In the genomic region with DNA sequence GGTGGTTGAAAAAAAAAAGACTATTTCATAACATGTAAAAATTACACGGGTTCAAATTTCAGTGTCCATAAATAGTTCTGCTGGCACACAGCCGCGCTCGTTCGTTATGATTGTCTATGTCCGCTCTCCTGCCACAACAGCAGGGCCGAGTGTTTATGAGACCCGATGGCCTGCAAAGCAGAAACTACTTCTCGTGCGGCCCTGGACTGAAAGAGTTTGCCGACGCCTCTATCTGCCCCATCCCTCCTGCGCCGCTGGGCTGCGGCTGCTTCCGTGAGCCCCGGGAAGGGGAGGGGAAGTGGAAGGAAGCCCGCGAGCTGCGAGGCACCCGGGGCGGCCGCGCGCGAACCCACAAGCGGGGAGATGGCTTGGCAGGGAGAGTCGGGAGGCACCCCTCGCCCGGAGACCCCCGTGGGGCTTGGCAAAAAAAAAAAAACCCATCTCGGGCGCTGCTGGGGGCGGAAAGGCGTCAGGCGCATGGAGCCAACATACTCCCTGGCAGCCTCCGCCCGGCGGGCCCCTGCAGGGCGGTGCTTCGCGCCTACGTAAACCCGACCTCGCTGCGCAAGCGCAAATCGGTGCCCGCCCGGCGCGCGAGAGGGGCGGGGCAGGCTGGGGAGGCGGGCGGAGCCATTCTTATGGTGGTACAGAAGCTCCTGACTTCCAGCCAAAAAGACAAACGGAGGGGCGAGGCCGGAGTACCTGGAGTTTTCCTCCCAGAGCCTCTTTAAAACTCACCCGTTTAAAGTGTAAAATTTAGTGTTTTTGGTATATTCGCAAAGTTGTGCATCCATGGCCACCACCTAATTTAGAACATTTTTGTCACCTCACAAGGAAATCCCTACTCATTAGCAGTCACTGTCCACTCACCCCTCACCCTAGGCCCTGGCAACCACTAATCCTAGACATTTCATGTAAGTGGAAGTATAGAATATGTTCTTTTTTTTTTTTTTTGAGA, we compare ENCODE assay signal across 8 cellular contexts. TPM values are rescaled to one million over a fixed set of nuclear protein-coding genes. Genes with fewer than 3 reads are reported as not detected.
DNase-seq lines count a peak whose midpoint lies in the region; TF ChIP-seq lines count a peak whose summit lies in the region.

No MANE protein-coding gene starts in this region.

- no peaks in the 10 kb centered on the region for H3K36me3 Mint-ChIP-seq in neural progenitor cell

- H3K9ac ChIP-seq in neural progenitor cell (no peak overlapping the region), stomach smooth muscle (ENCODE audit: low read length in 2 of 2) (peak overlapping the region; percentile 84 to 87)

- peaks cover 9% of the 10 kb centered on the region for H3K27me3 Mint-ChIP-seq in neural progenitor cell (ENCODE audit: insufficient read depth, low read depth)

- H3K36me3 ChIP-seq in neural progenitor cell: no peaks in the 10 kb centered on the region
- H3K36me3 ChIP-seq in stomach smooth muscle (ENCODE audit: control insufficient read depth in 2 of 2, insufficient read depth in 2 of 2, low read length in 2 of 2): peaks cover 0 to 4% of the 10 kb centered on the region in 2 donors

- H3K4me3 ChIP-seq in fibroblast of villous mesenchyme (ENCODE audit: low read depth, low read length) (peak overlapping the region; percentile 71), neural progenitor cell (peak overlapping the region; percentile 63), stomach smooth muscle (ENCODE audit: low read length in 2 of 2) (peak overlapping the region; percentile 72 to 81)

- peaks cover 22% of the 10 kb centered on the region for H3F3A ChIP-seq in neural progenitor cell (ENCODE audit: low read depth)

- H3K4me1 Mint-ChIP-seq in neural progenitor cell: peaks cover 16% of the 10 kb centered on the region

- H3K4me1 ChIP-seq in neural progenitor cell: peaks cover 7% of the 10 kb centered on the region
- H3K4me1 ChIP-seq in stomach smooth muscle (ENCODE audit: control insufficient read depth, insufficient read depth, low read length): peaks cover 20% of the 10 kb centered on the region

- DNase-seq in ELF-1 (ENCODE audit: low read depth, low spot score) (peak; percentile 96), H4 (ENCODE audit: low spot score) (peak; percentile 85), LoVo (ENCODE audit: low spot score) (peak; percentile 95), fibroblast of villous mesenchyme (ENCODE audit: low read depth) (peak; percentile 91), neural progenitor cell (ENCODE audit: low spot score) (peak; percentile 96)
- DNase-seq in activated effector memory CD4-positive, alpha-beta T cell treated with anti-CD3 and anti-CD28 coated beads, Interleukin-2, amount 50 U/mL, for 16 hours: peak; percentile 96

- peak overlapping the region; percentile 87 for H3K4me3 Mint-ChIP-seq in neural progenitor cell

- H3K9me3 Mint-ChIP-seq in neural progenitor cell: no peaks in the 10 kb centered on the region

- no peaks in the 10 kb centered on the region for H3K27me3 ChIP-seq in neural progenitor cell
- H3K27me3 ChIP-seq in stomach smooth muscle (ENCODE audit: control insufficient read depth in 1 of 2, insufficient read depth in 2 of 2, low read length in 2 of 2): no peaks in the 10 kb centered on the region

- peak overlapping the region; percentile 69 for H2AFZ ChIP-seq in neural progenitor cell (replicated peaks)

- peak; percentile 5 for TF ChIP-seq CTCF in fibroblast of villous mesenchyme (IDR thresholded peaks at IDR 0.05; ENCODE audit: insufficient read depth, low read depth, low read length)
- TF ChIP-seq CTCF in neural progenitor cell (IDR thresholded peaks at IDR 0.05): peak; percentile 9

- peak; percentile 98 for TF ChIP-seq POLR2A in Raji (IDR thresholded peaks at IDR 0.05; ENCODE audit: insufficient read depth, low read depth, low read length)

- H4K20me1 ChIP-seq in neural progenitor cell (ENCODE audit: low read depth): no peaks in the 10 kb centered on the region

- H3K79me2 ChIP-seq in neural progenitor cell (ENCODE audit: low read depth): no peaks in the 10 kb centered on the region

- H3K9me3 ChIP-seq in neural progenitor cell (ENCODE audit: low read depth) (no peaks in the 10 kb centered on the region), stomach smooth muscle (ENCODE audit: control insufficient read depth in 2 of 2, low read length in 2 of 2) (no peaks in the 10 kb centered on the region)

- H3K27ac Mint-ChIP-seq in neural progenitor cell: peak overlapping the region; percentile 92

- H3K27ac ChIP-seq in neural progenitor cell: peak overlapping the region; percentile 22
- peak overlapping the region; percentile 97 for H3K27ac ChIP-seq in stomach smooth muscle (ENCODE audit: low read length)

- peak overlapping the region; percentile 76 for H3K4me2 ChIP-seq in neural progenitor cell

RNA-seq across cellular contexts. Expression of a gene that starts 8.3 kb away (rescaled TPM):
- 0.93 and 2.9 TPM in 2 replicates for total RNA-seq in H4 (2014; rRNA removed; shearing (Covaris generic))
- 6.9 and 14.8 TPM in 2 replicates for total RNA-seq in fibroblast of villous mesenchyme
- 8.2 and 10.1 TPM in 2 replicates for total RNA-seq in neural progenitor cell (ENCODE audit: low replicate concordance)

RNA-seq across cellular contexts. Expression of a gene that starts 55.7 kb away (rescaled TPM):
- 16.7 and 18.6 TPM in 2 replicates for total RNA-seq in H4 (2014; rRNA removed; shearing (Covaris generic))
- total RNA-seq in fibroblast of villous mesenchyme (37.0 and 51.4 TPM in 2 replicates), neural progenitor cell (ENCODE audit: low replicate concordance) (45.1 and 58.8 TPM in 2 replicates)

Comparison
In these comparisons a context has a peak if more than half of its experiments do, and no peak if none do; other contexts are left out.
1. Peak in every context shown above with its lines: DNase-seq, H3K4me3 ChIP-seq and H3K27ac ChIP-seq.